2 cellular contexts compared by ENCODE assay signal in the genomic region with DNA sequence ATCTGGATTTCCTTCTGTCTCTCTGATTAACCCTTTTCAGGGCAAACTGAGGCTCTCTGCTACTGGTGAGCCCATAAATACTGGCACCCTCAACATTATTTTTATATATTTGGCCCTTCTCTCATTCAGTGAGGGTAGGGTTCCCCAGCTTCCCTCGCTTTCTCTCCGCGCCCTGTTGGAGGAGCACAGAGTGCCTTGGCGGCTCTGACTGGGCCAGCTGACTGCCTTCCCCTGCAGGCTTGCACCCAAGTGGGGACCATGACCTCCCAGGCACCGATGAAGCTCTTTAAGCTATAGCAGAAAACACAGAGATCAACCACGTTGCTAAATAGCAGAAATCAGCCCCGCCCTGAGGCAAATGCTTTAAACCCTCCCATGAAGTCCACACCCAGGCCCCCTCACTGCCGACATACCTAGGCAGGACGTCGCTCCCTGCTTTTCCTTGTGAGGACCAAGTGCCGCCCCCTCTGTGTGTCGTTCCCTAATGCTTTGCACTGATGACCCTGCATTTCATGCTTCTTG.
TF ChIP-seq lines count a peak whose summit lies in the region.

No MANE protein-coding gene starts in this region.

TF ChIP-seq in WTC11, 78 proteins besides CTCF, POLR2A, EP300 and RAD21:
- TF ChIP-seq, protein P1, sequence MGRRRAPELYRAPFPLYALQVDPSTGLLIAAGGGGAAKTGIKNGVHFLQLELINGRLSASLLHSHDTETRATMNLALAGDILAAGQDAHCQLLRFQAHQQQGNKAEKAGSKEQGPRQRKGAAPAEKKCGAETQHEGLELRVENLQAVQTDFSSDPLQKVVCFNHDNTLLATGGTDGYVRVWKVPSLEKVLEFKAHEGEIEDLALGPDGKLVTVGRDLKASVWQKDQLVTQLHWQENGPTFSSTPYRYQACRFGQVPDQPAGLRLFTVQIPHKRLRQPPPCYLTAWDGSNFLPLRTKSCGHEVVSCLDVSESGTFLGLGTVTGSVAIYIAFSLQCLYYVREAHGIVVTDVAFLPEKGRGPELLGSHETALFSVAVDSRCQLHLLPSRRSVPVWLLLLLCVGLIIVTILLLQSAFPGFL (CRISPR knock-in tag; IDR thresholded peaks at IDR 0.05; ENCODE audit: borderline replicate concordance): no peak
- TF ChIP-seq, protein P2, sequence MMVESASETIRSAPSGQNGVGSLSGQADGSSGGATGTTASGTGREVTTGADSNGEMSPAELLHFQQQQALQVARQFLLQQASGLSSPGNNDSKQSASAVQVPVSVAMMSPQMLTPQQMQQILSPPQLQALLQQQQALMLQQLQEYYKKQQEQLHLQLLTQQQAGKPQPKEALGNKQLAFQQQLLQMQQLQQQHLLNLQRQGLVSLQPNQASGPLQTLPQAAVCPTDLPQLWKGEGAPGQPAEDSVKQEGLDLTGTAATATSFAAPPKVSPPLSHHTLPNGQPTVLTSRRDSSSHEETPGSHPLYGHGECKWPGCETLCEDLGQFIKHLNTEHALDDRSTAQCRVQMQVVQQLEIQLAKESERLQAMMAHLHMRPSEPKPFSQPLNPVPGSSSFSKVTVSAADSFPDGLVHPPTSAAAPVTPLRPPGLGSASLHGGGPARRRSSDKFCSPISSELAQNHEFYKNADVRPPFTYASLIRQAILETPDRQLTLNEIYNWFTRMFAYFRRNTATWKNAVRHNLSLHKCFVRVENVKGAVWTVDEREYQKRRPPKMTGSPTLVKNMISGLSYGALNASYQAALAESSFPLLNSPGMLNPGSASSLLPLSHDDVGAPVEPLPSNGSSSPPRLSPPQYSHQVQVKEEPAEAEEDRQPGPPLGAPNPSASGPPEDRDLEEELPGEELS (CRISPR knock-in tag; IDR thresholded peaks at IDR 0.05): no peak
- TF ChIP-seq GABPB1 (CRISPR knock-in tag; IDR thresholded peaks at IDR 0.05) (no peak), CREM (CRISPR knock-in tag; IDR thresholded peaks at IDR 0.05) (no peak), ATF1 (CRISPR knock-in tag; IDR thresholded peaks at IDR 0.05) (no peak), HMGA2 (CRISPR knock-in tag; IDR thresholded peaks at IDR 0.05) (no peak), ETV6 (CRISPR knock-in tag; IDR thresholded peaks at IDR 0.05) (no peak), FOXJ3 (CRISPR knock-in tag; IDR thresholded peaks at IDR 0.05; ENCODE audit: borderline replicate concordance) (no peak), NFE2L1 (CRISPR knock-in tag; IDR thresholded peaks at IDR 0.05) (no peak)
- TF ChIP-seq, protein P3, sequence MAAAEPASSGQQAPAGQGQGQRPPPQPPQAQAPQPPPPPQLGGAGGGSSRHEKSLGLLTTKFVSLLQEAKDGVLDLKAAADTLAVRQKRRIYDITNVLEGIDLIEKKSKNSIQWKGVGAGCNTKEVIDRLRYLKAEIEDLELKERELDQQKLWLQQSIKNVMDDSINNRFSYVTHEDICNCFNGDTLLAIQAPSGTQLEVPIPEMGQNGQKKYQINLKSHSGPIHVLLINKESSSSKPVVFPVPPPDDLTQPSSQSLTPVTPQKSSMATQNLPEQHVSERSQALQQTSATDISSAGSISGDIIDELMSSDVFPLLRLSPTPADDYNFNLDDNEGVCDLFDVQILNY (CRISPR knock-in tag; IDR thresholded peaks at IDR 0.05): no peak
- TF ChIP-seq, protein P4, sequence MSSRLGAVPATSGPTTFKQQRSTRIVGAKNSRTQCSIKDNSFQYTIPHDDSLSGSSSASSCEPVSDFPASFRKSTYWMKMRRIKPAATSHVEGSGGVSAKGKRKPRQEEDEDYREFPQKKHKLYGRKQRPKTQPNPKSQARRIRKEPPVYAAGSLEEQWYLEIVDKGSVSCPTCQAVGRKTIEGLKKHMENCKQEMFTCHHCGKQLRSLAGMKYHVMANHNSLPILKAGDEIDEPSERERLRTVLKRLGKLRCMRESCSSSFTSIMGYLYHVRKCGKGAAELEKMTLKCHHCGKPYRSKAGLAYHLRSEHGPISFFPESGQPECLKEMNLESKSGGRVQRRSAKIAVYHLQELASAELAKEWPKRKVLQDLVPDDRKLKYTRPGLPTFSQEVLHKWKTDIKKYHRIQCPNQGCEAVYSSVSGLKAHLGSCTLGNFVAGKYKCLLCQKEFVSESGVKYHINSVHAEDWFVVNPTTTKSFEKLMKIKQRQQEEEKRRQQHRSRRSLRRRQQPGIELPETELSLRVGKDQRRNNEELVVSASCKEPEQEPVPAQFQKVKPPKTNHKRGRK (CRISPR knock-in tag; IDR thresholded peaks at IDR 0.05; ENCODE audit: borderline replicate concordance): no peak
- TF ChIP-seq, protein P5, sequence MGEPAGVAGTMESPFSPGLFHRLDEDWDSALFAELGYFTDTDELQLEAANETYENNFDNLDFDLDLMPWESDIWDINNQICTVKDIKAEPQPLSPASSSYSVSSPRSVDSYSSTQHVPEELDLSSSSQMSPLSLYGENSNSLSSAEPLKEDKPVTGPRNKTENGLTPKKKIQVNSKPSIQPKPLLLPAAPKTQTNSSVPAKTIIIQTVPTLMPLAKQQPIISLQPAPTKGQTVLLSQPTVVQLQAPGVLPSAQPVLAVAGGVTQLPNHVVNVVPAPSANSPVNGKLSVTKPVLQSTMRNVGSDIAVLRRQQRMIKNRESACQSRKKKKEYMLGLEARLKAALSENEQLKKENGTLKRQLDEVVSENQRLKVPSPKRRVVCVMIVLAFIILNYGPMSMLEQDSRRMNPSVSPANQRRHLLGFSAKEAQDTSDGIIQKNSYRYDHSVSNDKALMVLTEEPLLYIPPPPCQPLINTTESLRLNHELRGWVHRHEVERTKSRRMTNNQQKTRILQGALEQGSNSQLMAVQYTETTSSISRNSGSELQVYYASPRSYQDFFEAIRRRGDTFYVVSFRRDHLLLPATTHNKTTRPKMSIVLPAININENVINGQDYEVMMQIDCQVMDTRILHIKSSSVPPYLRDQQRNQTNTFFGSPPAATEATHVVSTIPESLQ (CRISPR knock-in tag; IDR thresholded peaks at IDR 0.05): no peak
- TF ChIP-seq, protein P6, sequence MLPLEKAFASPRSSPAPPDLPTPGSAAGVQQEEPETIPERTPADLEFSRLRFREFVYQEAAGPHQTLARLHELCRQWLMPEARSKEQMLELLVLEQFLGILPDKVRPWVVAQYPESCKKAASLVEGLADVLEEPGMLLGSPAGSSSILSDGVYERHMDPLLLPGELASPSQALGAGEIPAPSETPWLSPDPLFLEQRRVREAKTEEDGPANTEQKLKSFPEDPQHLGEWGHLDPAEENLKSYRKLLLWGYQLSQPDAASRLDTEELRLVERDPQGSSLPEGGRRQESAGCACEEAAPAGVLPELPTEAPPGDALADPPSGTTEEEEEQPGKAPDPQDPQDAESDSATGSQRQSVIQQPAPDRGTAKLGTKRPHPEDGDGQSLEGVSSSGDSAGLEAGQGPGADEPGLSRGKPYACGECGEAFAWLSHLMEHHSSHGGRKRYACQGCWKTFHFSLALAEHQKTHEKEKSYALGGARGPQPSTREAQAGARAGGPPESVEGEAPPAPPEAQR (CRISPR knock-in tag; IDR thresholded peaks at IDR 0.05): no peak

TF ChIP-seq in SK-N-SH, 30 proteins besides CTCF, POLR2A, EP300 and RAD21:
- TF ChIP-seq, protein P7, sequence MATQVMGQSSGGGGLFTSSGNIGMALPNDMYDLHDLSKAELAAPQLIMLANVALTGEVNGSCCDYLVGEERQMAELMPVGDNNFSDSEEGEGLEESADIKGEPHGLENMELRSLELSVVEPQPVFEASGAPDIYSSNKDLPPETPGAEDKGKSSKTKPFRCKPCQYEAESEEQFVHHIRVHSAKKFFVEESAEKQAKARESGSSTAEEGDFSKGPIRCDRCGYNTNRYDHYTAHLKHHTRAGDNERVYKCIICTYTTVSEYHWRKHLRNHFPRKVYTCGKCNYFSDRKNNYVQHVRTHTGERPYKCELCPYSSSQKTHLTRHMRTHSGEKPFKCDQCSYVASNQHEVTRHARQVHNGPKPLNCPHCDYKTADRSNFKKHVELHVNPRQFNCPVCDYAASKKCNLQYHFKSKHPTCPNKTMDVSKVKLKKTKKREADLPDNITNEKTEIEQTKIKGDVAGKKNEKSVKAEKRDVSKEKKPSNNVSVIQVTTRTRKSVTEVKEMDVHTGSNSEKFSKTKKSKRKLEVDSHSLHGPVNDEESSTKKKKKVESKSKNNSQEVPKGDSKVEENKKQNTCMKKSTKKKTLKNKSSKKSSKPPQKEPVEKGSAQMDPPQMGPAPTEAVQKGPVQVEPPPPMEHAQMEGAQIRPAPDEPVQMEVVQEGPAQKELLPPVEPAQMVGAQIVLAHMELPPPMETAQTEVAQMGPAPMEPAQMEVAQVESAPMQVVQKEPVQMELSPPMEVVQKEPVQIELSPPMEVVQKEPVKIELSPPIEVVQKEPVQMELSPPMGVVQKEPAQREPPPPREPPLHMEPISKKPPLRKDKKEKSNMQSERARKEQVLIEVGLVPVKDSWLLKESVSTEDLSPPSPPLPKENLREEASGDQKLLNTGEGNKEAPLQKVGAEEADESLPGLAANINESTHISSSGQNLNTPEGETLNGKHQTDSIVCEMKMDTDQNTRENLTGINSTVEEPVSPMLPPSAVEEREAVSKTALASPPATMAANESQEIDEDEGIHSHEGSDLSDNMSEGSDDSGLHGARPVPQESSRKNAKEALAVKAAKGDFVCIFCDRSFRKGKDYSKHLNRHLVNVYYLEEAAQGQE (IDR thresholded peaks at IDR 0.05; ENCODE audit: low read depth, low read length): no peak
- TF ChIP-seq NRF1 (IDR thresholded peaks at IDR 0.05; ENCODE audit: low read depth, low read length): no peak
- TF ChIP-seq, protein P8, sequence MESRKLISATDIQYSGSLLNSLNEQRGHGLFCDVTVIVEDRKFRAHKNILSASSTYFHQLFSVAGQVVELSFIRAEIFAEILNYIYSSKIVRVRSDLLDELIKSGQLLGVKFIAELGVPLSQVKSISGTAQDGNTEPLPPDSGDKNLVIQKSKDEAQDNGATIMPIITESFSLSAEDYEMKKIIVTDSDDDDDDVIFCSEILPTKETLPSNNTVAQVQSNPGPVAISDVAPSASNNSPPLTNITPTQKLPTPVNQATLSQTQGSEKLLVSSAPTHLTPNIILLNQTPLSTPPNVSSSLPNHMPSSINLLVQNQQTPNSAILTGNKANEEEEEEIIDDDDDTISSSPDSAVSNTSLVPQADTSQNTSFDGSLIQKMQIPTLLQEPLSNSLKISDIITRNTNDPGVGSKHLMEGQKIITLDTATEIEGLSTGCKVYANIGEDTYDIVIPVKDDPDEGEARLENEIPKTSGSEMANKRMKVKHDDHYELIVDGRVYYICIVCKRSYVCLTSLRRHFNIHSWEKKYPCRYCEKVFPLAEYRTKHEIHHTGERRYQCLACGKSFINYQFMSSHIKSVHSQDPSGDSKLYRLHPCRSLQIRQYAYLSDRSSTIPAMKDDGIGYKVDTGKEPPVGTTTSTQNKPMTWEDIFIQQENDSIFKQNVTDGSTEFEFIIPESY (IDR thresholded peaks at IDR 0.05; ENCODE audit: borderline replicate concordance, low read depth): no peak
- no peak for TF ChIP-seq TAF1 (IDR thresholded peaks at IDR 0.05; ENCODE audit: borderline replicate concordance, low read depth, low read length)
- TF ChIP-seq, protein P9, sequence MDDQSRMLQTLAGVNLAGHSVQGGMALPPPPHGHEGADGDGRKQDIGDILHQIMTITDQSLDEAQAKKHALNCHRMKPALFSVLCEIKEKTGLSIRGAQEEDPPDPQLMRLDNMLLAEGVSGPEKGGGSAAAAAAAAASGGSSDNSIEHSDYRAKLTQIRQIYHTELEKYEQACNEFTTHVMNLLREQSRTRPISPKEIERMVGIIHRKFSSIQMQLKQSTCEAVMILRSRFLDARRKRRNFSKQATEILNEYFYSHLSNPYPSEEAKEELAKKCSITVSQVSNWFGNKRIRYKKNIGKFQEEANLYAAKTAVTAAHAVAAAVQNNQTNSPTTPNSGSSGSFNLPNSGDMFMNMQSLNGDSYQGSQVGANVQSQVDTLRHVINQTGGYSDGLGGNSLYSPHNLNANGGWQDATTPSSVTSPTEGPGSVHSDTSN (IDR thresholded peaks at IDR 0.05): no peak
- TF ChIP-seq, protein P10, sequence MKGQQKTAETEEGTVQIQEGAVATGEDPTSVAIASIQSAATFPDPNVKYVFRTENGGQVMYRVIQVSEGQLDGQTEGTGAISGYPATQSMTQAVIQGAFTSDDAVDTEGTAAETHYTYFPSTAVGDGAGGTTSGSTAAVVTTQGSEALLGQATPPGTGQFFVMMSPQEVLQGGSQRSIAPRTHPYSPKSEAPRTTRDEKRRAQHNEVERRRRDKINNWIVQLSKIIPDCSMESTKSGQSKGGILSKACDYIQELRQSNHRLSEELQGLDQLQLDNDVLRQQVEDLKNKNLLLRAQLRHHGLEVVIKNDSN (IDR thresholded peaks at IDR 0.05; ENCODE audit: borderline replicate concordance, low read depth): no peak
- TF ChIP-seq, protein P11, sequence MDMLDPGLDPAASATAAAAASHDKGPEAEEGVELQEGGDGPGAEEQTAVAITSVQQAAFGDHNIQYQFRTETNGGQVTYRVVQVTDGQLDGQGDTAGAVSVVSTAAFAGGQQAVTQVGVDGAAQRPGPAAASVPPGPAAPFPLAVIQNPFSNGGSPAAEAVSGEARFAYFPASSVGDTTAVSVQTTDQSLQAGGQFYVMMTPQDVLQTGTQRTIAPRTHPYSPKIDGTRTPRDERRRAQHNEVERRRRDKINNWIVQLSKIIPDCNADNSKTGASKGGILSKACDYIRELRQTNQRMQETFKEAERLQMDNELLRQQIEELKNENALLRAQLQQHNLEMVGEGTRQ (IDR thresholded peaks at IDR 0.05; ENCODE audit: borderline replicate concordance, low read depth, low read length): no peak
- TF ChIP-seq GATA2 (CRISPR knock-in tag; IDR thresholded peaks at IDR 0.05): no peak
- TF ChIP-seq TEAD4 (IDR thresholded peaks at IDR 0.05; ENCODE audit: borderline replicate concordance, insufficient read depth): no peak
- TF ChIP-seq, protein P12, sequence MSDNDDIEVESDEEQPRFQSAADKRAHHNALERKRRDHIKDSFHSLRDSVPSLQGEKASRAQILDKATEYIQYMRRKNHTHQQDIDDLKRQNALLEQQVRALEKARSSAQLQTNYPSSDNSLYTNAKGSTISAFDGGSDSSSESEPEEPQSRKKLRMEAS (IDR thresholded peaks at IDR 0.05; ENCODE audit: low read depth): no peak
- TF ChIP-seq NFIC (IDR thresholded peaks at IDR 0.05; ENCODE audit: borderline replicate concordance): no peak
- no peak for TF ChIP-seq SIN3A (IDR thresholded peaks at IDR 0.05; ENCODE audit: borderline replicate concordance, low read depth, low read length)
- no peak for TF ChIP-seq FOXJ3 (CRISPR knock-in tag; IDR thresholded peaks at IDR 0.05)
- TF ChIP-seq MEF2A (IDR thresholded peaks at IDR 0.05; ENCODE audit: borderline replicate concordance, low read depth): no peak
- no peak for TF ChIP-seq CHD2 (IDR thresholded peaks at IDR 0.05; ENCODE audit: low read length, partially characterized antibody)
- no peak for TF ChIP-seq JUND (IDR thresholded peaks at IDR 0.05)
- TF ChIP-seq TCF12 (IDR thresholded peaks at IDR 0.05): no peak
